In genomic region chr6:158064725-158065251, GRCh38 we compare ENCODE assay signal across 20 cellular contexts.
DNase-seq lines count a peak whose midpoint lies in the region; ATAC-seq, FAIRE-seq and TF ChIP-seq lines count a peak whose summit lies in the region.
"Had no signal": no experiment of that assay in that cellular context is flagged by ENCODE, and none has a peak within 500 bp of the region (broad histone marks: within the 10 kb centered on the region; RNA-seq: fewer than 3 reads in every experiment).

No MANE protein-coding gene starts in this region.

- no peak overlapping the region for H3K4me3 Mint-ChIP-seq in natural killer cell treated with Interleukin-12 subunit alpha and Interleukin-12 subunit beta and Interleukin-15 and Interleukin-18, amount 100 ng/mL, for 72 hours
- no peak overlapping the region for H3K4me3 Mint-ChIP-seq in natural killer cell
- H3K4me3 Mint-ChIP-seq: B cell; CD4-positive, alpha-beta memory T cell had no signal

- intact Hi-C loops in natural killer cell (cut with micrococcal nuclease): no loop called here
- intact Hi-C loops in K562 (cut with micrococcal nuclease): no loop called here
- intact Hi-C loops in upper lobe of right lung (cut with DNase I): no loop called here
- intact Hi-C loops in left colon (cut with DNase I, micrococcal nuclease): loop anchor here in 1 of 2 donors (10.0 kb wide), 2 partner anchors 60 to 300 kb away; no protein-coding TSS in a partner anchor

- 86% methylated on average over 21 of the region's 24 CpGs for WGBS in K562 (ENCODE audit: insufficient coverage, low coverage, missing lambda C conversion rate)

- no peak overlapping the region for H2AFZ ChIP-seq in K562 (ENCODE audit: low read depth, low read length)

- H3K27me3 ChIP-seq in K562 (ENCODE audit: control insufficient read depth in 2 of 2, insufficient read depth in 2 of 2, low read length in 2 of 2) (no peaks in the 10 kb centered on the region), upper lobe of right lung (no peaks in the 10 kb centered on the region)
- H3K27me3 ChIP-seq: SJSA1 had no signal

- CTCF ChIA-PET in K562 (lab: Yijun Ruan, JAX; ENCODE audit: low intra/inter-chr PET ratio): no interaction called here

- H3K9ac ChIP-seq in K562 (ENCODE audit: insufficient read depth in 1 of 2, low read depth in 2 of 2, low read length in 2 of 2): peak overlapping the region in 1 of 2 experiments; percentile 19; a peak in 1 of 4 replicates

- peaks cover 43% of the 10 kb centered on the region; the same call in 2 of the 3 replicates for H3K36me3 ChIP-seq in K562 (ENCODE audit: control insufficient read depth, insufficient read depth, low read length)
- peaks cover 3% of the 10 kb centered on the region for H3K36me3 ChIP-seq in upper lobe of right lung

- peaks cover 23 to 29% of the 10 kb centered on the region in 2 donors for H3K4me1 Mint-ChIP-seq in natural killer cell treated with Interleukin-12 subunit alpha and Interleukin-12 subunit beta and Interleukin-15 and Interleukin-18, amount 100 ng/mL, for 72 hours (ENCODE audit: low read depth in 2 of 2)
- H3K4me1 Mint-ChIP-seq in natural killer cell: peaks cover 12 to 18% of the 10 kb centered on the region in 2 donors
- H3K4me1 Mint-ChIP-seq: B cell had no signal

- TF ChIP-seq EP300 in K562 (IDR thresholded peaks at IDR 0.05; ENCODE audit: low read length): no peak

- no peak overlapping the region for H3K4me2 ChIP-seq in K562 (ENCODE audit: insufficient read depth, low read length)

- H3K9me3 ChIP-seq in K562 (replicated peaks; ENCODE audit: control insufficient read depth, insufficient read depth, low read depth, low read length): no peaks in the 10 kb centered on the region
- H3K9me3 ChIP-seq in upper lobe of right lung: no peaks in the 10 kb centered on the region
- H3K9me3 ChIP-seq: SJSA1 had no signal

- no peaks in the 10 kb centered on the region for H3K79me2 ChIP-seq in K562 (ENCODE audit: control insufficient read depth, insufficient read depth, low read length)

- ATAC-seq in natural killer cell treated with Interleukin-12 subunit alpha and Interleukin-12 subunit beta and Interleukin-15 and Interleukin-18, amount 100 ng/mL, for 72 hours: no peak
- ATAC-seq in natural killer cell (no peak), K562 (no peak), upper lobe of right lung (no peak), left colon (no peak)
- ATAC-seq: GM12878, PC-3 had no signal

- no peak for TF ChIP-seq RAD21 in K562 (CRISPR knock-in tag; conservative IDR thresholded peaks at IDR 0.05 in 1 of 2, IDR thresholded peaks at IDR 0.05 in 1 of 2)

- TF ChIP-seq CTCF in natural killer cell (IDR thresholded peaks at IDR 0.05): no peak
- no peak for TF ChIP-seq CTCF in K562 (IDR thresholded peaks at IDR 0.05 in 2 of 3, conservative IDR thresholded peaks at IDR 0.05 in 1 of 3; ENCODE audit: insufficient read depth in 2 of 3, low read depth in 1 of 3, low read length in 3 of 3)
- TF ChIP-seq CTCF in upper lobe of right lung (IDR thresholded peaks at IDR 0.05): no peak

- H3K4me3 ChIP-seq in K562: no peak overlapping the region
- H3K4me3 ChIP-seq in upper lobe of right lung: no peak overlapping the region
- H3K4me3 ChIP-seq: GM12878, SJSA1 had no signal

- DNase-seq in natural killer cell treated with Interleukin-12 subunit alpha and Interleukin-12 subunit beta and Interleukin-15 and Interleukin-18, amount 100 ng/mL, for 72 hours (ENCODE audit: low spot score): peak; percentile 53
- DNase-seq in natural killer cell (no peak), NCI-H187 treated with DMSO at 0.1 percent for 48 hours (lab: John Stamatoyannopoulos, UW) (peak; percentile 42), K562 (ENCODE audit: extremely low read depth in 1 of 4, low spot score in 3 of 4) (no peak), upper lobe of right lung (peak; percentile 45), NOMO-1 (lab: John Stamatoyannopoulos, UW; ENCODE audit: unreplicated experiment in 2 of 2) (no peak), left colon (no peak)
- DNase-seq: Calu3; CD4-positive, alpha-beta memory T cell; DND-41; GDM1; GOT3; KBM-7; MV-4-11; NCI-H2081 treated with DMSO at 0.1 percent for 48 hours; NCI-H748 treated with DMSO at 0.1 percent for 48 hours; PC-3 had no signal

- no peak overlapping the region for H3K27ac Mint-ChIP-seq in natural killer cell treated with Interleukin-12 subunit alpha and Interleukin-12 subunit beta and Interleukin-15 and Interleukin-18, amount 100 ng/mL, for 72 hours
- H3K27ac Mint-ChIP-seq in natural killer cell: no peak overlapping the region
- H3K27ac Mint-ChIP-seq: B cell had no signal

- no TSS peak for BruUV-seq in K562 (replicated peaks; lab: Mats Ljungman, UMichigan)

- no peak for FAIRE-seq in K562 (lab: Jason Lieb, UNC)
- FAIRE-seq: GM12878 had no signal

- TF ChIP-seq POLR2A in K562 (conservative IDR thresholded peaks at IDR 0.05): no peak

- H3K27ac ChIP-seq in K562 (ENCODE audit: extremely low read depth, low read depth, low read length) (no peak overlapping the region), upper lobe of right lung (no peak overlapping the region)
- H3K27ac ChIP-seq: SJSA1 had no signal

- H3K27me3 Mint-ChIP-seq in natural killer cell treated with Interleukin-12 subunit alpha and Interleukin-12 subunit beta and Interleukin-15 and Interleukin-18, amount 100 ng/mL, for 72 hours: no peaks in the 10 kb centered on the region
- H3K27me3 Mint-ChIP-seq in natural killer cell (ENCODE audit: low read depth in 2 of 2): no peaks in the 10 kb centered on the region
- H3K27me3 Mint-ChIP-seq: B cell; CD4-positive, alpha-beta memory T cell had no signal

- 0 out of 2 replicates have a peak, but pooled peaks cover 4% of the 10 kb centered on the region for H4K20me1 ChIP-seq in K562 (replicated peaks; ENCODE audit: control insufficient read depth, insufficient read depth, low read length)

- H3K36me3 Mint-ChIP-seq in natural killer cell treated with Interleukin-12 subunit alpha and Interleukin-12 subunit beta and Interleukin-15 and Interleukin-18, amount 100 ng/mL, for 72 hours: no peaks in the 10 kb centered on the region
- no peaks in the 10 kb centered on the region for H3K36me3 Mint-ChIP-seq in natural killer cell

- H3K9me3 Mint-ChIP-seq in natural killer cell treated with Interleukin-12 subunit alpha and Interleukin-12 subunit beta and Interleukin-15 and Interleukin-18, amount 100 ng/mL, for 72 hours: no peaks in the 10 kb centered on the region
- no peaks in the 10 kb centered on the region for H3K9me3 Mint-ChIP-seq in natural killer cell
- H3K9me3 Mint-ChIP-seq: CD4-positive, alpha-beta memory T cell had no signal

- in situ Hi-C loops in K562 (cut with MboI): no loop called here

- POLR2A ChIA-PET in K562 (lab: Yijun Ruan, JAX): interaction anchor here (0.6 to 1.1 kb wide), 2 partner anchors 16 to 162 kb away, joined by 4 to 5 read pairs; no protein-coding TSS in a partner anchor

- H3K9me1 ChIP-seq in K562 (ENCODE audit: control insufficient read depth, insufficient read depth, low read length): no peaks in the 10 kb centered on the region

- H3K4me1 ChIP-seq in K562 (replicated peaks in 1 of 2; ENCODE audit: control insufficient read depth in 2 of 2, insufficient read depth in 2 of 2, low read length in 2 of 2) (peaks cover 0 to 25% of the 10 kb centered on the region in 2 experiments; a peak in 1 of 5 replicates), upper lobe of right lung (peaks cover 13% of the 10 kb centered on the region)

TF ChIP-seq in K562, 482 proteins besides CTCF, POLR2A, EP300 and RAD21:
- TF ChIP-seq POLR2G (IDR thresholded peaks at IDR 0.05; ENCODE audit: low read depth, low read length): 0 out of 2 replicates have a peak, but pooled peaks have one; percentile 19
- no peak for TF ChIP-seq ZNF133 (CRISPR knock-in tag; IDR thresholded peaks at IDR 0.05)
- TF ChIP-seq PHB2 (IDR thresholded peaks at IDR 0.05; ENCODE audit: low read depth): no peak

Comparison
In these comparisons a context has a peak if more than half of its experiments do, and no peak if none do; other contexts are left out.
1. DNase-seq: peak in natural killer cell treated with Interleukin-12 subunit alpha and Interleukin-12 subunit beta and Interleukin-15 and Interleukin-18, amount 100 ng/mL, for 72 hours (single experiment), NCI-H187 treated with DMSO at 0.1 percent for 48 hours (single experiment) and upper lobe of right lung (single experiment); none in natural killer cell (single experiment), K562 (0 of 4), NOMO-1 (0 of 2) and left colon (0 of 2).